23 cellular contexts compared by ENCODE assay signal in the genomic region with DNA sequence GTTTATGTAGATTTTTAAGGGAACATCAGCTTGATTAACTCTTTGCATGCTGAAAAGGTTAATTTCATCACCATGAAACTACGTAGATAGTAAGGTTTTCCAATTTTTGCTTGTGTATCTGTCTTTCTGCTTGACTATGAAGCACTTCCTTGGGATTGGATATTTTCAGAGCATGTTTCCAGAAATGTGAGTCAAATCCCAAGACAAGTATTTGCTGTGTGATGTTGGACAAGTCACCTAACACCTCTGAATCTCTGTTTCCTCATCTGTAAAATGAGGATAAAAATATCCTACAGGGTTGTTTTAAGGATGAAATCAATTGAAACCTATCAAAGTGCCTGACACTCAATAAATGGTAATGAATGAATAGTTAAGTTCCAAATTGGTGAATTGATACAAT.
"Had no signal": no experiment of that assay in that cellular context is flagged by ENCODE, and none has a peak within 500 bp of the region (broad histone marks: within the 10 kb centered on the region; RNA-seq: fewer than 3 reads in every experiment).

No MANE protein-coding gene starts in this region.

- H3K4me2 ChIP-seq: neural progenitor cell, smooth muscle cell had no signal

- H3K4me1 ChIP-seq: parathyroid adenoma, right lobe of liver, stomach, suprapubic skin, uterus had no signal

- H3K36me3 ChIP-seq: left ventricle myocardium inferior, neural progenitor cell, neutrophil, right atrium auricular region, right lobe of liver, stomach, suprapubic skin, tibial nerve, uterus had no signal

- H3K79me2 ChIP-seq: parathyroid adenoma had no signal

- DNase-seq: immature natural killer cell; kidney; left ventricle myocardium inferior; mesendoderm; naive B cell; natural killer cell; nephron progenitor cell; occipital lobe; right lobe of liver; stimulated activated CD4-positive, alpha-beta T cell treated with anti-CD3 and anti-CD28 coated beads, Interleukin-1b, Interleukin-23, amount 100 ng/mL, for 48 hours; stimulated activated CD4-positive, alpha-beta T cell treated with anti-CD3 and anti-CD28 coated beads, Interleukin-2, amount 100 ng/mL, for 48 hours; stimulated activated naive B cell treated with anti-CD40 and anti-IgM and Interleukin-4, amounts not matched to agents 10 μg/mL and 1 μg/mL and 100 μg/mL, for 72 hours; stimulated activated naive CD8-positive, alpha-beta T cell treated with anti-CD3 and anti-CD28 coated beads, Interleukin-15, Interleukin-2, amounts not matched to agents 100 U/mL and 50 U/mL, for 24 hours; stomach; uterus had no signal

- H3K27ac ChIP-seq: left ventricle myocardium inferior, neural progenitor cell, neutrophil, parathyroid adenoma, right atrium auricular region, right lobe of liver, stomach, suprapubic skin, uterus had no signal

- H3K4me3 ChIP-seq: left ventricle myocardium inferior, lung, neural progenitor cell, right atrium auricular region, right lobe of liver, smooth muscle cell, stomach, suprapubic skin, tibial nerve, uterus had no signal

- H3K9me3 ChIP-seq: left ventricle myocardium inferior, neutrophil, right atrium auricular region, right lobe of liver, stomach, suprapubic skin, tibial nerve, uterus had no signal

- ATAC-seq: natural killer cell; right lobe of liver; stimulated activated naive B cell treated with anti-CD40 and anti-IgM and Interleukin-4, amounts not matched to agents 10 μg/mL and 1 μg/mL and 100 μg/mL, for 72 hours; stimulated activated naive CD8-positive, alpha-beta T cell treated with anti-CD3 and anti-CD28 coated beads, Interleukin-15, Interleukin-2, amounts not matched to agents 100 U/mL and 50 U/mL, for 24 hours had no signal

- H3K27me3 ChIP-seq: neural progenitor cell, neutrophil, right atrium auricular region, right lobe of liver, stomach, suprapubic skin, tibial nerve, uterus had no signal

- H3K9ac ChIP-seq: neural progenitor cell, parathyroid adenoma had no signal

- H2AFZ ChIP-seq: neural progenitor cell, parathyroid adenoma had no signal
